8 cellular contexts compared by ENCODE assay signal in the genomic region with DNA sequence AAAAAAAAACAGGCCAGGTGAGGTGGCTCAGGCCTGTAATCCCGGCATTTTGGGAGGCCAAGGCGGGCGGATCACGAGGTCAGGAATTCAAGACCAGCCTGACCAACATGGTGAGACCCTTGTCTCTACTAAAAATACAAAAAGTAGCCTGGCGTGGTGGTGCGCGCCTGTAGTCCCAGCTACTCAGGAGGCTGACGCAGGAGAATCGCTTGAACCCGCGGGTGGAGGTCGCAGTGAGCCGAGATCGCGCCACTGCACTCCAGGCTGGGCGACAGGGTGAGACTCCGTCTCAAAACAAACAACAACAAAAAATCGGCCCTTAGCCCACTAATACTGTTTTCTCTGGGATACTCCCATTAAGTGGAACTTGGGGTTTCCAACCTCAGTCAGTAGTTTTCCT. TPM values are rescaled to one million over a fixed set of nuclear protein-coding genes. Genes with fewer than 3 reads are reported as not detected.
DNase-seq lines count a peak whose midpoint lies in the region; TF ChIP-seq lines count a peak whose summit lies in the region.
"Not testable (repeated sequence)": the region's sequence is repeated elsewhere in the genome, so short reads cannot be mapped to it uniquely, and the experiment has no call there.

No MANE protein-coding gene starts in this region.

- not testable (repeated sequence) for H3K27me3 ChIP-seq in sigmoid colon, vagina

- peak overlapping the region; percentile 95 for H3K4me3 Mint-ChIP-seq in activated CD4-positive, alpha-beta memory T cell treated with anti-CD3 and anti-CD28 coated beads for 36 hours
- H3K4me3 Mint-ChIP-seq in MCF 10A (ENCODE audit: unreplicated experiment) = peak overlapping the region; percentile 88

- not testable (repeated sequence) for H3K27ac Mint-ChIP-seq in activated CD4-positive, alpha-beta memory T cell treated with anti-CD3 and anti-CD28 coated beads for 36 hours
- peak overlapping the region; percentile 90 for H3K27ac Mint-ChIP-seq in MCF 10A (ENCODE audit: low read depth, unreplicated experiment)

- not testable (repeated sequence) for H3K4me1 ChIP-seq in mesodermal cell (ENCODE audit: control insufficient read depth, insufficient read depth, low read length, poor library complexity, severe bottlenecking)
- peaks cover 0 to 23% (median 16%) of the 10 kb centered on the region in 4 donors for H3K4me1 ChIP-seq in sigmoid colon
- peaks cover 43% of the 10 kb centered on the region for H3K4me1 ChIP-seq in vagina

- intact Hi-C loops in activated CD4-positive, alpha-beta memory T cell treated with anti-CD3 and anti-CD28 coated beads for 36 hours (cut with micrococcal nuclease) = loop anchor here (5.0 kb wide), 1 partner anchor 1035 kb away; a partner anchor contains a TSS
- intact Hi-C loops in MCF 10A (cut with micrococcal nuclease) (loop anchor here (5.0 kb wide), 1 partner anchor 945 kb away; a partner anchor contains a TSS), sigmoid colon (cut with DNase I) (loop anchor here (5.0 to 10.0 kb wide), 2 partner anchors 125 to 947 kb away; a partner anchor contains a TSS)
- intact Hi-C loops in vagina (cut with DNase I) = not testable (repeated sequence)

- peak; percentile 14 for DNase-seq in ELF-1 (ENCODE audit: low read depth, low spot score)
- not testable (repeated sequence) for DNase-seq in NB4 (ENCODE audit: low read depth); activated CD4-positive, alpha-beta memory T cell treated with anti-CD3 and anti-CD28 coated beads for 36 hours; MCF 10A (ENCODE audit: unreplicated experiment); foreskin fibroblast; sigmoid colon; vagina (ENCODE audit: extremely low spot score in 2 of 2)

- H3K9me3 ChIP-seq in mesodermal cell (ENCODE audit: control insufficient read depth, low read length); sigmoid colon; vagina: not testable (repeated sequence)

- TF ChIP-seq EP300 in sigmoid colon (IDR thresholded peaks at IDR 0.05) = not testable (repeated sequence)

- H3K4me1 Mint-ChIP-seq in activated CD4-positive, alpha-beta memory T cell treated with anti-CD3 and anti-CD28 coated beads for 36 hours (ENCODE audit: low read depth) = peaks cover 44% of the 10 kb centered on the region
- H3K4me1 Mint-ChIP-seq in MCF 10A (ENCODE audit: insufficient read depth, unreplicated experiment) = not testable (repeated sequence)

- H3K4me3 ChIP-seq in NB4 (ENCODE audit: low read depth, low read length) (peak overlapping the region; percentile 88), foreskin fibroblast (ENCODE audit: low read depth in 1 of 2, low read length in 2 of 2) (peak overlapping the region; percentile 75 to 87), mesodermal cell (ENCODE audit: extremely low read depth, insufficient read depth, low read length, poor library complexity, severe bottlenecking) (peak overlapping the region; percentile 90), sigmoid colon (peak overlapping the region; percentile 68 to 94 (median 89)), vagina (peak overlapping the region; percentile 89 to 96)

- not testable (repeated sequence) for H3K27ac ChIP-seq in mesodermal cell (ENCODE audit: low read depth, low read length, severe bottlenecking); vagina
- H3K27ac ChIP-seq in sigmoid colon = peak overlapping the region in 1 of 4 donors; percentile 88

- H3K27me3 Mint-ChIP-seq in activated CD4-positive, alpha-beta memory T cell treated with anti-CD3 and anti-CD28 coated beads for 36 hours; MCF 10A (ENCODE audit: insufficient read depth, unreplicated experiment): not testable (repeated sequence)

- CTCF ChIA-PET in activated CD4-positive, alpha-beta memory T cell treated with anti-CD3 and anti-CD28 coated beads for 36 hours (lab: Charles Lee) = interaction anchor here (1.0 to 1.1 kb wide), 2 partner anchors 23 to 125 kb away, joined by 3 read pairs; a partner anchor contains a TSS
- CTCF ChIA-PET in MCF 10A (lab: Yijun Ruan, JAX) = interaction anchor here (0.6 to 10.2 kb wide), 3 partner anchors 120 to 1294 kb away, joined by 3 to 88 read pairs (median 3); a partner anchor contains a TSS

- H3K36me3 Mint-ChIP-seq in activated CD4-positive, alpha-beta memory T cell treated with anti-CD3 and anti-CD28 coated beads for 36 hours = peaks cover 16% of the 10 kb centered on the region
- H3K36me3 Mint-ChIP-seq in MCF 10A (ENCODE audit: insufficient read depth, unreplicated experiment) = peaks cover 22% of the 10 kb centered on the region

- H3K36me3 ChIP-seq in mesodermal cell (ENCODE audit: control insufficient read depth, insufficient read depth, low read length) (peaks cover 65% of the 10 kb centered on the region), sigmoid colon (peaks cover 0 to 27% (median 0%) of the 10 kb centered on the region in 4 donors), vagina (peaks cover 0 to 13% of the 10 kb centered on the region in 2 donors)

- not testable (repeated sequence) for BruUV-seq in MCF 10A (replicated peaks; lab: Mats Ljungman, UMichigan)

- not testable (repeated sequence) for TF ChIP-seq POLR2A in NB4 (IDR thresholded peaks at IDR 0.05; ENCODE audit: extremely low read depth, insufficient read length); sigmoid colon (IDR thresholded peaks at IDR 0.05); vagina (IDR thresholded peaks at IDR 0.05)

- not testable (repeated sequence) for TF ChIP-seq CTCF in NB4 (IDR thresholded peaks at IDR 0.05; ENCODE audit: low read depth, low read length); MCF 10A (IDR thresholded peaks at IDR 0.05; ENCODE audit: unreplicated experiment); foreskin fibroblast (IDR thresholded peaks at IDR 0.05; ENCODE audit: low read depth, low read length); sigmoid colon (IDR thresholded peaks at IDR 0.05); vagina (IDR thresholded peaks at IDR 0.05)

- WGBS in mesodermal cell (ENCODE audit: insufficient coverage in 2 of 2), 2 experiments = 94 to 96% methylated on average over 8 to 15 of the region's 18 CpGs
- WGBS in sigmoid colon, 2 donors = 86 to 90% methylated on average over 17 to 18 of the region's 18 CpGs

- H3K9me3 Mint-ChIP-seq in activated CD4-positive, alpha-beta memory T cell treated with anti-CD3 and anti-CD28 coated beads for 36 hours; MCF 10A (ENCODE audit: unreplicated experiment): not testable (repeated sequence)

- POLR2A ChIA-PET in activated CD4-positive, alpha-beta memory T cell treated with anti-CD3 and anti-CD28 coated beads for 36 hours (lab: Charles Lee) = not testable (repeated sequence)
- POLR2A ChIA-PET in MCF 10A (lab: Yijun Ruan, JAX) = interaction anchor here (0.8 to 5.1 kb wide), 3 partner anchors 9 to 124 kb away, joined by 3 to 42 read pairs (median 4); a partner anchor contains a TSS

RNA-seq across cellular contexts. Expression of a gene that starts 1.1 kb away (rescaled TPM):
- 10 to 100 TPM; 20.7 to 24.6 TPM for total RNA-seq in activated CD4-positive, alpha-beta memory T cell treated with anti-CD3 and anti-CD28 coated beads for 36 hours
- total RNA-seq in MCF 10A (2022) = 117 and 150 TPM in 2 replicates
- 83.6 TPM for polyA plus RNA-seq in mesodermal cell (2013, experiment 1 of 2)
- 90.7 TPM for polyA plus RNA-seq in mesodermal cell (2013, experiment 2 of 2)
- 10 to 100 TPM in 1 of 4 donors, 1 to 10 TPM in 3; 7.2 to 10.4 (median 8.0) TPM for total RNA-seq in sigmoid colon
- polyA plus RNA-seq in sigmoid colon = 10 to 100 TPM; 11.4 to 16.2 (median 12.0) TPM
- total RNA-seq in vagina = 10.1 TPM

RNA-seq across cellular contexts. Expression of a gene that starts 1.2 kb away (rescaled TPM):
- total RNA-seq in activated CD4-positive, alpha-beta memory T cell treated with anti-CD3 and anti-CD28 coated beads for 36 hours = 1 to 10 TPM; 2.6 TPM
- total RNA-seq in MCF 10A (2022) (6.5 and 7.5 TPM in 2 replicates), sigmoid colon (1 to 10 TPM; 2.5 to 4.1 (median 3.7) TPM), vagina (2.0 TPM)
- polyA plus RNA-seq in mesodermal cell (2013, experiment 1 of 2) = 7.0 TPM
- 6.6 TPM for polyA plus RNA-seq in mesodermal cell (2013, experiment 2 of 2)
- polyA plus RNA-seq in sigmoid colon = 1 to 10 TPM; 1.9 to 2.4 (median 2.3) TPM
